1 cellular context compared by ENCODE assay signal in genomic region chr6:150006961-150007464, GRCh38.
TF ChIP-seq lines count a peak whose summit lies in the region.

No MANE protein-coding gene starts in this region.

TF ChIP-seq in GM12878, 131 proteins besides CTCF, POLR2A, EP300 and RAD21 (continued from another document and continues in another):
- TF ChIP-seq EED (IDR thresholded peaks at IDR 0.05; ENCODE audit: low read depth) (peak; percentile 82), RUNX3 (IDR thresholded peaks at IDR 0.05; ENCODE audit: low read length) (peak; percentile 89), GABPA (IDR thresholded peaks at IDR 0.05; ENCODE audit: low read depth) (peak; percentile 43; the same call in 1 of the 2 replicates), BRCA1 (IDR thresholded peaks at IDR 0.05; ENCODE audit: low read depth, low read length) (no peak), RBBP5 (conservative IDR thresholded peaks at IDR 0.05) (no peak), SPI1 (IDR thresholded peaks at IDR 0.05; ENCODE audit: borderline replicate concordance, insufficient read depth, low read depth, low read length) (no peak), JUND (IDR thresholded peaks at IDR 0.05; ENCODE audit: low read depth, low read length) (no peak), BHLHE40 (IDR thresholded peaks at IDR 0.05; ENCODE audit: borderline replicate concordance in 1 of 2, low read depth in 2 of 2, low read length in 1 of 2) (peak in 1 of 2 experiments; percentile 39; a peak in 1 of 4 replicates), SMC3 (IDR thresholded peaks at IDR 0.05; ENCODE audit: borderline replicate concordance, low read length) (peak; percentile 4; the same call in 1 of the 2 replicates), SIN3A (IDR thresholded peaks at IDR 0.05; ENCODE audit: low read depth, low read length) (no peak), ZBED1 (IDR thresholded peaks at IDR 0.05; ENCODE audit: borderline replicate concordance) (no peak; the same call in 1 of the 2 replicates), CHD1 (IDR thresholded peaks at IDR 0.05; ENCODE audit: low read depth, low read length) (no peak), TCF7 (IDR thresholded peaks at IDR 0.05; ENCODE audit: borderline replicate concordance) (no peak), IKZF2 (IDR thresholded peaks at IDR 0.05) (peak; percentile 37 to 42; a peak in 1 of 4 replicates), MTA3 (IDR thresholded peaks at IDR 0.05; ENCODE audit: borderline replicate concordance, low read length) (0 out of 2 replicates have a peak, but pooled peaks have one; percentile 44), NBN (IDR thresholded peaks at IDR 0.05) (0 out of 2 replicates have a peak, but pooled peaks have one; percentile 32), CREM (IDR thresholded peaks at IDR 0.05; ENCODE audit: low read depth) (peak; percentile 72; the same call in 1 of the 2 replicates), ZNF592 (IDR thresholded peaks at IDR 0.05) (no peak), ATF7 (IDR thresholded peaks at IDR 0.05; ENCODE audit: low read depth) (peak; percentile 69), TAF1 (IDR thresholded peaks at IDR 0.05; ENCODE audit: borderline replicate concordance, low read depth, low read length) (no peak), HDAC2 (IDR thresholded peaks at IDR 0.05) (no peak), JUNB (IDR thresholded peaks at IDR 0.05) (peak; percentile 81), NFIC (IDR thresholded peaks at IDR 0.05; ENCODE audit: low read depth, low read length) (peak; percentile 64; the same call in 1 of the 2 replicates), SREBF2 (IDR thresholded peaks at IDR 0.05; ENCODE audit: low read length) (no peak), NR2C1 (IDR thresholded peaks at IDR 0.05) (no peak), PBX3 (IDR thresholded peaks at IDR 0.05; ENCODE audit: insufficient replicate concordance, low read depth, low read length) (no peak), ETV6 (conservative IDR thresholded peaks at IDR 0.05 in 1 of 2, IDR thresholded peaks at IDR 0.05 in 1 of 2; ENCODE audit: borderline replicate concordance in 1 of 2, low read depth in 1 of 2) (peak in 1 of 2 experiments; percentile 33; a peak in 1 of 4 replicates), ZNF384 (IDR thresholded peaks at IDR 0.05; ENCODE audit: borderline replicate concordance, low read depth, low read length) (0 out of 2 replicates have a peak, but pooled peaks have one; percentile 8), CBX3 (IDR thresholded peaks at IDR 0.05; ENCODE audit: borderline replicate concordance, low read depth) (no peak), BCL11A (IDR thresholded peaks at IDR 0.05; ENCODE audit: low read depth, low read length) (peak; percentile 43; the same call in 1 of the 2 replicates), CREB1 (IDR thresholded peaks at IDR 0.05; ENCODE audit: low read depth) (0 out of 2 replicates have a peak, but pooled peaks have one; percentile 41), FOXM1 (IDR thresholded peaks at IDR 0.05; ENCODE audit: low read depth, low read length) (peak; percentile 61; the same call in 1 of the 2 replicates), HDGF (IDR thresholded peaks at IDR 0.05) (0 out of 2 replicates have a peak, but pooled peaks have one; percentile 37), PAX8 (IDR thresholded peaks at IDR 0.05) (no peak), ZNF24 (IDR thresholded peaks at IDR 0.05) (0 out of 2 replicates have a peak, but pooled peaks have one; percentile 47), ZBTB4 (CRISPR knock-in tag; IDR thresholded peaks at IDR 0.05) (no peak), IRF4 (IDR thresholded peaks at IDR 0.05; ENCODE audit: low read depth, low read length) (0 out of 2 replicates have a peak, but pooled peaks have one; percentile 24), RB1 (IDR thresholded peaks at IDR 0.05; ENCODE audit: borderline replicate concordance) (no peak), DPF2 (IDR thresholded peaks at IDR 0.05) (no peak), HDAC6 (IDR thresholded peaks at IDR 0.05; ENCODE audit: unreplicated experiment) (no peak), TCF12 (IDR thresholded peaks at IDR 0.05; ENCODE audit: low read depth, low read length) (peak; percentile 85; the same call in 1 of the 2 replicates), CBFB (IDR thresholded peaks at IDR 0.05; ENCODE audit: low read depth) (peak; percentile 58; the same call in 1 of the 2 replicates), EGR1 (IDR thresholded peaks at IDR 0.05; ENCODE audit: borderline replicate concordance in 1 of 2, low read depth in 2 of 2, low read length in 2 of 2) (peak in 1 of 2 experiments; percentile 64; a peak in 2 of 3 replicates)
- TF ChIP-seq, protein P1, sequence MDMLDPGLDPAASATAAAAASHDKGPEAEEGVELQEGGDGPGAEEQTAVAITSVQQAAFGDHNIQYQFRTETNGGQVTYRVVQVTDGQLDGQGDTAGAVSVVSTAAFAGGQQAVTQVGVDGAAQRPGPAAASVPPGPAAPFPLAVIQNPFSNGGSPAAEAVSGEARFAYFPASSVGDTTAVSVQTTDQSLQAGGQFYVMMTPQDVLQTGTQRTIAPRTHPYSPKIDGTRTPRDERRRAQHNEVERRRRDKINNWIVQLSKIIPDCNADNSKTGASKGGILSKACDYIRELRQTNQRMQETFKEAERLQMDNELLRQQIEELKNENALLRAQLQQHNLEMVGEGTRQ (IDR thresholded peaks at IDR 0.05; ENCODE audit: borderline replicate concordance, low read depth, low read length) = no peak
- TF ChIP-seq, protein P2, sequence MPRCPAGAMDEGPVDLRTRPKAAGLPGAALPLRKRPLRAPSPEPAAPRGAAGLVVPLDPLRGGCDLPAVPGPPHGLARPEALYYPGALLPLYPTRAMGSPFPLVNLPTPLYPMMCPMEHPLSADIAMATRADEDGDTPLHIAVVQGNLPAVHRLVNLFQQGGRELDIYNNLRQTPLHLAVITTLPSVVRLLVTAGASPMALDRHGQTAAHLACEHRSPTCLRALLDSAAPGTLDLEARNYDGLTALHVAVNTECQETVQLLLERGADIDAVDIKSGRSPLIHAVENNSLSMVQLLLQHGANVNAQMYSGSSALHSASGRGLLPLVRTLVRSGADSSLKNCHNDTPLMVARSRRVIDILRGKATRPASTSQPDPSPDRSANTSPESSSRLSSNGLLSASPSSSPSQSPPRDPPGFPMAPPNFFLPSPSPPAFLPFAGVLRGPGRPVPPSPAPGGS (IDR thresholded peaks at IDR 0.05; ENCODE audit: borderline replicate concordance, insufficient read depth, low read depth, low read length, poor library complexity, severe bottlenecking) = no peak
- TF ChIP-seq, protein P3, sequence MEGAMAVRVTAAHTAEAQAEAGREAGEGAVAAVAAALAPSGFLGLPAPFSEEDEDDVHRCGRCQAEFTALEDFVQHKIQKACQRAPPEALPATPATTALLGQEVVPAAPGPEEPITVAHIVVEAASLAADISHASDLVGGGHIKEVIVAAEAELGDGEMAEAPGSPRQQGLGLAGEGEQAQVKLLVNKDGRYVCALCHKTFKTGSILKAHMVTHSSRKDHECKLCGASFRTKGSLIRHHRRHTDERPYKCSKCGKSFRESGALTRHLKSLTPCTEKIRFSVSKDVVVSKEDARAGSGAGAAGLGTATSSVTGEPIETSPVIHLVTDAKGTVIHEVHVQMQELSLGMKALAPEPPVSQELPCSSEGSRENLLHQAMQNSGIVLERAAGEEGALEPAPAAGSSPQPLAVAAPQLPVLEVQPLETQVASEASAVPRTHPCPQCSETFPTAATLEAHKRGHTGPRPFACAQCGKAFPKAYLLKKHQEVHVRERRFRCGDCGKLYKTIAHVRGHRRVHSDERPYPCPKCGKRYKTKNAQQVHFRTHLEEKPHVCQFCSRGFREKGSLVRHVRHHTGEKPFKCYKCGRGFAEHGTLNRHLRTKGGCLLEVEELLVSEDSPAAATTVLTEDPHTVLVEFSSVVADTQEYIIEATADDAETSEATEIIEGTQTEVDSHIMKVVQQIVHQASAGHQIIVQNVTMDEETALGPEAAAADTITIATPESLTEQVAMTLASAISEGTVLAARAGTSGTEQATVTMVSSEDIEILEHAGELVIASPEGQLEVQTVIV (IDR thresholded peaks at IDR 0.05; ENCODE audit: borderline replicate concordance, partially characterized antibody) = no peak
- TF ChIP-seq, protein P4, sequence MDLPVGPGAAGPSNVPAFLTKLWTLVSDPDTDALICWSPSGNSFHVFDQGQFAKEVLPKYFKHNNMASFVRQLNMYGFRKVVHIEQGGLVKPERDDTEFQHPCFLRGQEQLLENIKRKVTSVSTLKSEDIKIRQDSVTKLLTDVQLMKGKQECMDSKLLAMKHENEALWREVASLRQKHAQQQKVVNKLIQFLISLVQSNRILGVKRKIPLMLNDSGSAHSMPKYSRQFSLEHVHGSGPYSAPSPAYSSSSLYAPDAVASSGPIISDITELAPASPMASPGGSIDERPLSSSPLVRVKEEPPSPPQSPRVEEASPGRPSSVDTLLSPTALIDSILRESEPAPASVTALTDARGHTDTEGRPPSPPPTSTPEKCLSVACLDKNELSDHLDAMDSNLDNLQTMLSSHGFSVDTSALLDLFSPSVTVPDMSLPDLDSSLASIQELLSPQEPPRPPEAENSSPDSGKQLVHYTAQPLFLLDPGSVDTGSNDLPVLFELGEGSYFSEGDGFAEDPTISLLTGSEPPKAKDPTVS (IDR thresholded peaks at IDR 0.05; ENCODE audit: low read depth, low read length) = no peak
- TF ChIP-seq, protein P5, sequence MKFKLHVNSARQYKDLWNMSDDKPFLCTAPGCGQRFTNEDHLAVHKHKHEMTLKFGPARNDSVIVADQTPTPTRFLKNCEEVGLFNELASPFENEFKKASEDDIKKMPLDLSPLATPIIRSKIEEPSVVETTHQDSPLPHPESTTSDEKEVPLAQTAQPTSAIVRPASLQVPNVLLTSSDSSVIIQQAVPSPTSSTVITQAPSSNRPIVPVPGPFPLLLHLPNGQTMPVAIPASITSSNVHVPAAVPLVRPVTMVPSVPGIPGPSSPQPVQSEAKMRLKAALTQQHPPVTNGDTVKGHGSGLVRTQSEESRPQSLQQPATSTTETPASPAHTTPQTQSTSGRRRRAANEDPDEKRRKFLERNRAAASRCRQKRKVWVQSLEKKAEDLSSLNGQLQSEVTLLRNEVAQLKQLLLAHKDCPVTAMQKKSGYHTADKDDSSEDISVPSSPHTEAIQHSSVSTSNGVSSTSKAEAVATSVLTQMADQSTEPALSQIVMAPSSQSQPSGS (IDR thresholded peaks at IDR 0.05; ENCODE audit: low read length) = peak; percentile 69; the same call in 1 of the 2 replicates
